8 cellular contexts compared by ENCODE assay signal in the genomic region with DNA sequence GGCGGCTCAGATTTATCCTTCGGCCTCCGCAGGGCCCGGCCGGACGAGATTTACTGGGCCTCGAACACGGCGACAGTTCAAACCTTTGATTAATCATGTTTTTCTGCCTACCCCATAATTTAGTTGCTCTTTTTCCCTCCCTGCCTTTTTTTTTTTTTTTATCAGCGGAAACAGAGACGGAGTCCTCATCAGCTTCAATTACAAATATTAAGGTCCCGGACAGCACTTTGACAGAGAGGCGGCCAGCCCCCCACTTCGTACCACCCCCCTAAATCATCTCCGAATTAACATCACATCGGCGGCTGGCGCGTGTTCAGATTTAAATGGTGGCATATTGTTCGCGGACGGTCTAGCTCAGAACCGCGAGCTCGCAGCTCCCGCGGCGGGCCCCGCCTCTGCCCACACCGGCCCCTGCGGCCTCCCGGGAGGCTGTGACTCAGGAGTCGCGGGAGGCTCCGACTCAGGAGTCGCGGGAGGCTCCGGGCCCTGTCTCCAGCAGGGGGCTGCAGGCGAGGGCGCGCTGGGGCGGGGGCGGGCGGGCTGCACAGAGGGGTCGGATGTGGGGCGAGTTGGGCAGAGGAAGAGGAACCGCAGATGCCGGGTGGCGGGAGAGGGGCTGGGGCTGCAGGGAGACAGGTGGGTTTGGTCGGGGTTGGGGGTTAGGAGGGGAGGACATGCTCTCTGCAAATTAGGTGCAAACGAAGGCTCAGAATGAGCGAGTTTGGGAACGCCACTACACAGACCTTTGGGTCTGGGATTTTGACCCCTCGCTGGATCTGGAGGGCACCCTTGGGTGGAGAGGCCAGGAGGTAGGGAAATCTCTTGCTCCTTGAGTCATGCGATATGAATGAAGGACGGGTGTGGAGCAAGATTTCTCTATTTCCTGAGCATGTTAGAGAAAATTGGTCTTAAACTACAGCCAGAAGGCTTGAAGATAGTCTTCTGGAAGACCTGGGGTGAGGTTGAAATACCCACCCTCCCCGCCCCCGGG. TPM values are rescaled to one million over a fixed set of nuclear protein-coding genes. Genes with fewer than 3 reads are reported as not detected.
DNase-seq lines count a peak whose midpoint lies in the region; ATAC-seq and TF ChIP-seq lines count a peak whose summit lies in the region.

No MANE protein-coding gene starts in this region.

- H3K9me3 Mint-ChIP-seq in CD4-positive, CD25-positive, alpha-beta regulatory T cell, result peaks cover 0 to 6% (median 0%) of the 10 kb centered on the region in 7 donors
- peaks cover 3% of the 10 kb centered on the region for H3K9me3 Mint-ChIP-seq in activated naive CD4-positive, alpha-beta T cell treated with anti-CD3 and anti-CD28 coated beads for 36 hours

- TF ChIP-seq CTCF in gastrocnemius medialis (IDR thresholded peaks at IDR 0.05 in 4 of 5, conservative IDR thresholded peaks at IDR 0.05 in 1 of 5), result no peak

- H3K4me3 ChIP-seq in CD4-positive, CD25-positive, alpha-beta regulatory T cell (ENCODE audit: low read depth, low read length), result no peak overlapping the region
- H3K4me3 ChIP-seq in MG63, result no peak overlapping the region
- peak overlapping the region; percentile 20 for H3K4me3 ChIP-seq in skeletal muscle cell (ENCODE audit: low read depth, low read length)
- peak overlapping the region in 2 of 4 donors; percentile 32 to 42 for H3K4me3 ChIP-seq in gastrocnemius medialis

- peaks cover 44% of the 10 kb centered on the region for H3K27me3 ChIP-seq in CD4-positive, CD25-positive, alpha-beta regulatory T cell (ENCODE audit: control insufficient read depth, insufficient read depth, low read length)
- H3K27me3 ChIP-seq in MG63 (peaks cover 24% of the 10 kb centered on the region), gastrocnemius medialis (peaks cover 32 to 42% (median 35%) of the 10 kb centered on the region in 3 donors)

- peaks cover 25% of the 10 kb centered on the region for H3K4me1 ChIP-seq in CD4-positive, CD25-positive, alpha-beta regulatory T cell (ENCODE audit: control insufficient read depth, insufficient read depth, low read length, poor library complexity, severe bottlenecking)
- H3K4me1 ChIP-seq in gastrocnemius medialis, result peaks cover 0 to 5% of the 10 kb centered on the region in 2 donors

- in situ Hi-C loops in gastrocnemius medialis (cut with MboI; ENCODE audit: low sequenced_read_pairs in 4 of 4), result no loop called here

- peaks cover 10 to 28% (median 27%) of the 10 kb centered on the region in 4 donors for H3K4me1 Mint-ChIP-seq in CD4-positive, CD25-positive, alpha-beta regulatory T cell
- H3K4me1 Mint-ChIP-seq in activated naive CD4-positive, alpha-beta T cell treated with anti-CD3 and anti-CD28 coated beads for 36 hours (ENCODE audit: low read depth), result peaks cover 26% of the 10 kb centered on the region

- peaks cover 80% of the 10 kb centered on the region for H3K27me3 Mint-ChIP-seq in CD4-positive, CD25-positive, alpha-beta regulatory T cell
- H3K27me3 Mint-ChIP-seq in activated naive CD4-positive, alpha-beta T cell treated with anti-CD3 and anti-CD28 coated beads for 36 hours (ENCODE audit: low read depth), result peaks cover 66% of the 10 kb centered on the region

- CTCF ChIA-PET in activated naive CD4-positive, alpha-beta T cell treated with anti-CD3 and anti-CD28 coated beads for 36 hours (lab: Charles Lee), result interaction anchor here (0.6 to 3.8 kb wide), 6 partner anchors 10 to 280 kb away, joined by 3 to 21 read pairs (median 6); no protein-coding TSS in a partner anchor

- no peaks in the 10 kb centered on the region for H3K9me3 ChIP-seq in CD4-positive, CD25-positive, alpha-beta regulatory T cell (ENCODE audit: control insufficient read depth in 2 of 2, low read length in 2 of 2)
- H3K9me3 ChIP-seq in MG63 (no peaks in the 10 kb centered on the region), gastrocnemius medialis (no peaks in the 10 kb centered on the region)

- peak in 1 of 3 donors; percentile 33 for DNase-seq in CD4-positive, CD25-positive, alpha-beta regulatory T cell
- DNase-seq in MG63 (peak; percentile 70), left cardiac atrium (peak; percentile 47), skeletal muscle cell (ENCODE audit: low read depth) (no peak), NCI-H2107 treated with DMSO at 0.1 percent for 48 hours (lab: John Stamatoyannopoulos, UW; ENCODE audit: unreplicated experiment) (no peak), gastrocnemius medialis (no peak)
- DNase-seq in activated naive CD4-positive, alpha-beta T cell treated with anti-CD3 and anti-CD28 coated beads for 36 hours, result peak; percentile 60

- intact Hi-C loops in activated naive CD4-positive, alpha-beta T cell treated with anti-CD3 and anti-CD28 coated beads for 36 hours (cut with micrococcal nuclease), result loop anchor here (10.0 kb wide), 1 partner anchor 249 kb away; no protein-coding TSS in a partner anchor
- intact Hi-C loops in left cardiac atrium (cut with DNase I) (no loop called here), gastrocnemius medialis (cut with DNase I; ENCODE audit: low total_unique reads) (no loop called here)

- no peak overlapping the region for H3K27ac ChIP-seq in CD4-positive, CD25-positive, alpha-beta regulatory T cell (ENCODE audit: insufficient read depth, low read length, poor library complexity, severe bottlenecking)
- H3K27ac ChIP-seq in gastrocnemius medialis, result no peak overlapping the region

- TF ChIP-seq POLR2A in gastrocnemius medialis (IDR thresholded peaks at IDR 0.05), result no peak

- no peak overlapping the region for H3K27ac Mint-ChIP-seq in CD4-positive, CD25-positive, alpha-beta regulatory T cell
- no peak overlapping the region for H3K27ac Mint-ChIP-seq in activated naive CD4-positive, alpha-beta T cell treated with anti-CD3 and anti-CD28 coated beads for 36 hours

- peak in 1 of 2 donors; percentile 54 for ATAC-seq in CD4-positive, CD25-positive, alpha-beta regulatory T cell (ENCODE audit: low read depth in 2 of 2)
- peak; percentile 24 to 80 for ATAC-seq in left cardiac atrium
- ATAC-seq in GM21723 (IDR thresholded peaks at IDR 0.05; ENCODE audit: unreplicated experiment), result no peak
- no peak for ATAC-seq in gastrocnemius medialis

- H3K4me3 Mint-ChIP-seq in CD4-positive, CD25-positive, alpha-beta regulatory T cell, result peak overlapping the region; percentile 55 to 85 (median 83)
- H3K4me3 Mint-ChIP-seq in activated naive CD4-positive, alpha-beta T cell treated with anti-CD3 and anti-CD28 coated beads for 36 hours, result peak overlapping the region; percentile 55

- no peaks in the 10 kb centered on the region for H3K36me3 Mint-ChIP-seq in CD4-positive, CD25-positive, alpha-beta regulatory T cell
- H3K36me3 Mint-ChIP-seq in activated naive CD4-positive, alpha-beta T cell treated with anti-CD3 and anti-CD28 coated beads for 36 hours (ENCODE audit: low read depth), result no peaks in the 10 kb centered on the region

- H3K36me3 ChIP-seq in CD4-positive, CD25-positive, alpha-beta regulatory T cell (ENCODE audit: control insufficient read depth, insufficient read depth, low read length), result no peaks in the 10 kb centered on the region
- H3K36me3 ChIP-seq in MG63 (no peaks in the 10 kb centered on the region), gastrocnemius medialis (no peaks in the 10 kb centered on the region)

RNA-seq across cellular contexts. Expression of a gene that starts 19.6 kb away (rescaled TPM):
- total RNA-seq in CD4-positive, CD25-positive, alpha-beta regulatory T cell, result 228 TPM
- 100 to 1,000 TPM; 577 to 700 (median 672) TPM for polyA plus RNA-seq in CD4-positive, CD25-positive, alpha-beta regulatory T cell
- total RNA-seq in MG63 (2014; rRNA removed; shearing (Covaris generic); ENCODE audit: low replicate concordance), result 213 and 230 TPM in 2 replicates
- 100 to 1,000 TPM; 443 to 466 TPM for total RNA-seq in activated naive CD4-positive, alpha-beta T cell treated with anti-CD3 and anti-CD28 coated beads for 36 hours
- total RNA-seq in left cardiac atrium (100 to 1,000 TPM; 416 TPM), gastrocnemius medialis (100 to 1,000 TPM; 428 to 714 (median 580) TPM)

RNA-seq across cellular contexts. Expression of a gene that starts 31.8 kb away (rescaled TPM):
- 209 TPM for total RNA-seq in CD4-positive, CD25-positive, alpha-beta regulatory T cell
- 100 to 1,000 TPM in 3 of 4 donors, 10 to 100 TPM in 1; 91.5 to 119 (median 112) TPM for polyA plus RNA-seq in CD4-positive, CD25-positive, alpha-beta regulatory T cell
- total RNA-seq in MG63 (2014; rRNA removed; shearing (Covaris generic); ENCODE audit: low replicate concordance), result 35.7 and 42.4 TPM in 2 replicates
- 1 to 10 TPM; 8.1 to 8.3 TPM for total RNA-seq in activated naive CD4-positive, alpha-beta T cell treated with anti-CD3 and anti-CD28 coated beads for 36 hours
- total RNA-seq in left cardiac atrium (100 to 1,000 TPM; 141 to 160 TPM), gastrocnemius medialis (100 to 1,000 TPM; 158 to 385 (median 239) TPM)

RNA-seq across cellular contexts. Expression of a gene that starts 56.3 kb away (rescaled TPM):
- total RNA-seq in CD4-positive, CD25-positive, alpha-beta regulatory T cell, result not detected
- polyA plus RNA-seq in CD4-positive, CD25-positive, alpha-beta regulatory T cell, result not detected
- not detected in 2 replicates for total RNA-seq in MG63 (2014; rRNA removed; shearing (Covaris generic); ENCODE audit: low replicate concordance)
- not detected for total RNA-seq in activated naive CD4-positive, alpha-beta T cell treated with anti-CD3 and anti-CD28 coated beads for 36 hours
- total RNA-seq in left cardiac atrium (1 to 10 TPM; 1.4 to 1.9 TPM), gastrocnemius medialis (not detected)

Comparison
In these comparisons a context has a peak if more than half of its experiments do, and no peak if none do; other contexts are left out.
1. ATAC-seq: peak in left cardiac atrium (2 of 2); none in GM21723 (single experiment) and gastrocnemius medialis (0 of 2).
2. DNase-seq: peak in MG63 (single experiment), activated naive CD4-positive, alpha-beta T cell treated with anti-CD3 and anti-CD28 coated beads for 36 hours (single experiment) and left cardiac atrium (single experiment); none in skeletal muscle cell (single experiment), NCI-H2107 treated with DMSO at 0.1 percent for 48 hours (single experiment) and gastrocnemius medialis (0 of 2).